ENCODE assay signal across 9 cellular contexts in the genomic region with DNA sequence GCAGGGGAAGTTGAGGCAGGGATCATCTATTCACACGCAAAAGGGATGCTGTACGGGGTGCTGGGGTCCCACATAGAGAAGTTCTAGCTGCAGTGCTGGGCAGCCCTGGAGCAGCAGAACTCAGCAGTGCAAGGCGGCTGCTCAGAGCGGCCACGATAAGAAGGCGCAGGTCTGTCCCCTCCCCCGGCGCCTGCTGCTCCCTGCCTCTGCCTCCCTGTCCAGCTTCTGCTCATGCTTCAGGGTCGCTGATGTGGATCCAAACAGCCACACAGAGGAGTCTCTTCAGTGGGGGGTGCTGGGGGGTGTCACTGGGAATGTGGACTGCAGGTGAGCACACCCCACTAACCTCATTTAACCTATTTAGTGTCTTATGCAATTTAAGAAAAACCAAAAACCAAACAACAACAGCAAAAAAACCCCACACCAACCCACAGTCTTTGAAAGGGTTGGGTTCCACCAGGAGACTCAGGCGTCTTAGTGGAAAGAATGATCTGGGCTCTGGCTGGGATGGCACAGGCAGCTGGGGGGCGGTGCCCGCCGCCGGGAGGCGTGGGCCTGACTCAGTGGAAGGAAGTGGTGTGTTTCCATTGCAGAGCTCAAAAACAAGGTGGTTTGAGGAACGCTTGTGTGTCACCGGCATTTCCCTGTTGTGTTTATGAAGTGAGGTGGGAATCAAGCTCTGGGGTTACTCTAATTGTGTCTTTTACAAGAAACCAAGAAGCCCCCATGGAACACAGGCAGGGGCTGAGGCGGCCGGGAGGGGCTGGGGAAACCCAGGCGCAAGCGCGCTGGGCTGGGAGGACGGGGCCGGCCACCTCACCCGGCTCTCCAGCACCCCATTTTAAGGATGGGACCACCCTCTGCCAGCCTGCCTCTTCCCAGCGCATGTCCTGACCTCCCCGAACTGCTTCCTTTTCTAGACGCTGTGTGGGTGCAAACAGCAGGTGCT. TPM values are rescaled to one million over a fixed set of nuclear protein-coding genes. Genes with fewer than 3 reads are reported as not detected.
DNase-seq lines count a peak whose midpoint lies in the region; ATAC-seq lines count a peak whose summit lies in the region.
"Had no signal": no experiment of that assay in that cellular context is flagged by ENCODE, and none has a peak within 500 bp of the region (broad histone marks: within the 10 kb centered on the region; RNA-seq: fewer than 3 reads in every experiment).

No MANE protein-coding gene starts in this region.

- H3K4me1 ChIP-seq in aorta (ENCODE audit: control insufficient read depth in 1 of 2, insufficient read depth in 2 of 2, low read length in 2 of 2) = no peaks in the 10 kb centered on the region
- H3K4me1 ChIP-seq: parathyroid adenoma had no signal

- peak; percentile 37 for ATAC-seq in aorta (ENCODE audit: low FRiP score)
- no peak for ATAC-seq in GM18519 (IDR thresholded peaks at IDR 0.05; ENCODE audit: low FRiP score, unreplicated experiment)
- no peak for ATAC-seq in GM18873 (IDR thresholded peaks at IDR 0.05; ENCODE audit: low FRiP score, unreplicated experiment)

- peak; percentile 63 for DNase-seq in UCSD-AML1 (lab: John Stamatoyannopoulos, UW; ENCODE audit: unreplicated experiment)
- peak; percentile 97 for DNase-seq in activated effector memory CD4-positive, alpha-beta T cell treated with anti-CD3 and anti-CD28 coated beads, Interleukin-2, amount 50 U/mL, for 16 hours
- DNase-seq in stimulated activated CD4-positive, alpha-beta T cell treated with anti-CD3 and anti-CD28 coated beads, Interleukin-12 subunit alpha, Interleukin-12 subunit beta, amount 100 ng/mL, for 4 hours = peak; percentile 87
- peak in 1 of 2 donors; percentile 57 for DNase-seq in aorta
- DNase-seq in NCI-H128 (lab: John Stamatoyannopoulos, UW; ENCODE audit: unreplicated experiment) = no peak
- DNase-seq: NCI-H1930 had no signal

- H3K36me3 ChIP-seq in aorta (ENCODE audit: control insufficient read depth in 1 of 2, insufficient read depth in 2 of 2, low read length in 1 of 2) = no peaks in the 10 kb centered on the region

- H3K27ac ChIP-seq in aorta (ENCODE audit: low read depth in 1 of 2, low read length in 2 of 2) = no peak overlapping the region
- H3K27ac ChIP-seq: parathyroid adenoma had no signal

- H3K27me3 ChIP-seq in aorta (ENCODE audit: control insufficient read depth in 1 of 2, insufficient read depth in 2 of 2, low read length in 1 of 2) = no peaks in the 10 kb centered on the region

- intact Hi-C loops in aorta (cut with DNase I) = no loop called here

- no peak overlapping the region for H3K4me3 ChIP-seq in aorta (ENCODE audit: low read length in 2 of 2)

- 85 to 87% methylated on average over 28 of the region's 28 CpGs for WGBS in aorta, 2 donors

- no peaks in the 10 kb centered on the region for H3K9me3 ChIP-seq in aorta (ENCODE audit: control insufficient read depth, low read length)

RNA-seq across cellular contexts. Expression of a gene that starts 55.1 kb away (rescaled TPM):
- 1 to 10 TPM; 1.6 to 3.8 TPM for total RNA-seq in aorta
- under 1 TPM; 0.10 to 0.25 TPM for polyA plus RNA-seq in aorta
